ENCODE assay signal across 19 cellular contexts in genomic region chr1:182676321-182676720, GRCh38. TPM values are rescaled to one million over a fixed set of nuclear protein-coding genes. Genes with fewer than 3 reads are reported as not detected.
DNase-seq lines count a peak whose midpoint lies in the region; ATAC-seq and TF ChIP-seq lines count a peak whose summit lies in the region.
"Had no signal": no experiment of that assay in that cellular context is flagged by ENCODE, and none has a peak within 500 bp of the region (broad histone marks: within the 10 kb centered on the region; RNA-seq: fewer than 3 reads in every experiment).

No MANE protein-coding gene starts in this region.

- no peak overlapping the region for H3K23ac ChIP-seq in mesendoderm (ENCODE audit: low read length)

- no peak overlapping the region for H2AK5ac ChIP-seq in mesendoderm (ENCODE audit: low read length)

- H3K9ac ChIP-seq in mesendoderm (ENCODE audit: low read length), result no peak overlapping the region

- H2BK15ac ChIP-seq in mesendoderm (replicated peaks; ENCODE audit: low read depth), result no peak overlapping the region

- TF ChIP-seq CTCF in left ventricle myocardium inferior (IDR thresholded peaks at IDR 0.05; ENCODE audit: borderline replicate concordance), result no peak

- WGBS in mesendoderm (ENCODE audit: extremely low coverage, insufficient coverage, low lambda C conversion rate), result no CpG with 5 or more reads among the region's 4 CpGs

- no peaks in the 10 kb centered on the region for H3K4me1 Mint-ChIP-seq in activated T-cell treated with anti-CD3 and anti-CD28 coated beads, Interleukin-2, amount 50 U/mL, for 4 hours (ENCODE audit: low read depth)

- H3K27ac ChIP-seq in left ventricle myocardium inferior (replicated peaks) (peak overlapping the region; percentile 63), mesendoderm (ENCODE audit: low read depth, low read length) (no peak overlapping the region)

- no peak overlapping the region for H3K4me2 ChIP-seq in mesendoderm (ENCODE audit: low read length)

- no peak overlapping the region for H3K4ac ChIP-seq in mesendoderm (ENCODE audit: low read depth, low read length)

- H4K5ac ChIP-seq in mesendoderm (ENCODE audit: low read length), result no peak overlapping the region

- H3K4me1 ChIP-seq in left ventricle myocardium inferior, result peaks cover 63% of the 10 kb centered on the region
- peaks cover 15% of the 10 kb centered on the region for H3K4me1 ChIP-seq in mesendoderm (ENCODE audit: control insufficient read depth, low read depth, low read length)

- H3K79me1 ChIP-seq in mesendoderm (ENCODE audit: low read length), result no peaks in the 10 kb centered on the region

- H3K27me3 Mint-ChIP-seq in activated T-cell treated with anti-CD3 and anti-CD28 coated beads, Interleukin-2, amount 50 U/mL, for 4 hours (ENCODE audit: low read depth), result peaks cover 13% of the 10 kb centered on the region

- H3K4me3 ChIP-seq in left ventricle myocardium inferior (no peak overlapping the region), mesendoderm (ENCODE audit: low read length) (no peak overlapping the region)

- H2BK5ac ChIP-seq in mesendoderm (ENCODE audit: low read length), result no peak overlapping the region

- H3K27me3 ChIP-seq in left ventricle myocardium inferior (ENCODE audit: low read depth) (peaks cover 17% of the 10 kb centered on the region), mesendoderm (ENCODE audit: insufficient read depth, low read length, poor library complexity) (no peaks in the 10 kb centered on the region)

- H3K4me3 Mint-ChIP-seq in activated T-cell treated with anti-CD3 and anti-CD28 coated beads, Interleukin-2, amount 50 U/mL, for 4 hours, result no peak overlapping the region
- H3K4me3 Mint-ChIP-seq: CD4-positive, alpha-beta T cell had no signal

- H3K36me3 ChIP-seq in left ventricle myocardium inferior (no peaks in the 10 kb centered on the region), mesendoderm (ENCODE audit: control insufficient read depth, insufficient read depth, low read length) (no peaks in the 10 kb centered on the region)

- intact Hi-C loops in left ventricle myocardium inferior (cut with micrococcal nuclease), result no loop called here
- intact Hi-C loops in Right ventricle myocardium superior (cut with DNase I), result no loop called here

- no peak overlapping the region for H3K56ac ChIP-seq in mesendoderm (ENCODE audit: low read length)

- no peak for ATAC-seq in Right ventricle myocardium superior (ENCODE audit: poor library complexity)
- no peak for ATAC-seq in activated T-cell treated with anti-CD3 and anti-CD28 coated beads, Interleukin-2, amount 50 U/mL, for 4 hours
- ATAC-seq: HCT116, Panc1, Right ventricle myocardium inferior, SK-N-SH treated with all-trans-retinoic acid at 6 μM for 48 hours had no signal

- no peaks in the 10 kb centered on the region for H3K36me3 Mint-ChIP-seq in activated T-cell treated with anti-CD3 and anti-CD28 coated beads, Interleukin-2, amount 50 U/mL, for 4 hours (ENCODE audit: insufficient read depth)

- no peak for DNase-seq in left ventricle myocardium inferior
- DNase-seq in Right ventricle myocardium superior, result no peak
- DNase-seq in NAMALWA (ENCODE audit: low spot score), result peak; percentile 31
- DNase-seq in dermis blood vessel endothelial cell, result peak; percentile 10
- DNase-seq in mesendoderm, result peak; percentile 60
- no peak for DNase-seq in NCI-H146 (lab: John Stamatoyannopoulos, UW)
- no peak for DNase-seq in AG08395 (ENCODE audit: low spot score)
- DNase-seq in activated T-cell treated with anti-CD3 and anti-CD28 coated beads, Interleukin-2, amount 50 U/mL, for 4 hours, result no peak
- DNase-seq: CD4-positive, alpha-beta T cell; NCI-H1092 treated with DMSO at 0.1 percent for 48 hours; NCI-H187; NCI-H446 treated with DMSO at 0.1 percent for 48 hours; NCI-H748 treated with DMSO at 0.1 percent for 48 hours had no signal

- H3K9me3 ChIP-seq in left ventricle myocardium inferior (replicated peaks), result no peaks in the 10 kb centered on the region

- no peak overlapping the region for H3K18ac ChIP-seq in mesendoderm (ENCODE audit: low read length)

- no peaks in the 10 kb centered on the region for H3K79me2 ChIP-seq in mesendoderm (ENCODE audit: control insufficient read depth, insufficient read depth, low read length)

- no peak overlapping the region for H4K8ac ChIP-seq in mesendoderm (ENCODE audit: low read depth, low read length)

- H3K9me3 Mint-ChIP-seq in activated T-cell treated with anti-CD3 and anti-CD28 coated beads, Interleukin-2, amount 50 U/mL, for 4 hours, result no peaks in the 10 kb centered on the region
- H3K9me3 Mint-ChIP-seq: CD4-positive, alpha-beta T cell had no signal

- H2BK120ac ChIP-seq in mesendoderm (ENCODE audit: low read depth, low read length), result no peak overlapping the region

RNA-seq across cellular contexts. Expression of gene RGS8, which starts 8.1 kb away (rescaled TPM):
- 0.05 TPM for total RNA-seq in left ventricle myocardium inferior
- not detected for total RNA-seq in Right ventricle myocardium superior
- not detected in 2 replicates for total RNA-seq in dermis blood vessel endothelial cell
- polyA plus RNA-seq in mesendoderm (2013, experiment 1 of 2), result 1.3 TPM
- polyA plus RNA-seq in mesendoderm (2013, experiment 2 of 2), result 1.0 TPM
- total RNA-seq in activated T-cell treated with anti-CD3 and anti-CD28 coated beads, Interleukin-2, amount 50 U/mL, for 4 hours, result not detected
- total RNA-seq: CD4-positive, alpha-beta T cell; Daoy; MCF 10A; Right ventricle myocardium inferior had no signal

Comparison
In these comparisons a context has a peak if more than half of its experiments do, and no peak if none do; other contexts are left out.
1. DNase-seq: peak in NAMALWA (single experiment), dermis blood vessel endothelial cell (single experiment) and mesendoderm (single experiment); none in left ventricle myocardium inferior (single experiment), Right ventricle myocardium superior (single experiment), NCI-H146 (single experiment), AG08395 (single experiment) and activated T-cell treated with anti-CD3 and anti-CD28 coated beads, Interleukin-2, amount 50 U/mL, for 4 hours (single experiment).